ENCODE assay signal across 16 cellular contexts in genomic region chr7:16271990-16272665, GRCh38.
A peak's percentile ranks its signal among the peaks of the same experiment; 100 is the strongest.
DNase-seq lines count a peak whose midpoint lies in the region; ATAC-seq, FAIRE-seq and TF ChIP-seq lines count a peak whose summit lies in the region.
"Had no signal": no experiment of that assay in that cellular context is flagged by ENCODE, and none has a peak within 500 bp of the region (broad histone marks: within the 10 kb centered on the region; RNA-seq: fewer than 3 reads in every experiment).

No MANE protein-coding gene starts in this region.

- ATAC-seq in pancreas (no peak), HG03442 (IDR thresholded peaks at IDR 0.05; ENCODE audit: unreplicated experiment) (no peak)
- ATAC-seq: lower lobe of right lung had no signal

- H3K4me3 ChIP-seq in Loucy (ENCODE audit: low read length, poor library complexity, severe bottlenecking) = no peak overlapping the region
- H3K4me3 ChIP-seq in cardiac fibroblast (replicated peaks in 1 of 2; ENCODE audit: low read depth in 2 of 2, low read length in 2 of 2) = no peak overlapping the region
- H3K4me3 ChIP-seq in mesodermal cell (ENCODE audit: extremely low read depth, insufficient read depth, low read length, poor library complexity, severe bottlenecking) = no peak overlapping the region
- H3K4me3 ChIP-seq in pancreas = no peak overlapping the region
- H3K4me3 ChIP-seq: lower lobe of right lung, neural progenitor cell had no signal

- no peak for FAIRE-seq in pancreas (lab: Jason Lieb, UNC)

- TF ChIP-seq CTCF in Loucy (conservative IDR thresholded peaks at IDR 0.05; ENCODE audit: low read length) (no peak), cardiac fibroblast (IDR thresholded peaks at IDR 0.05; ENCODE audit: low read depth, low read length) (no peak), pancreas (IDR thresholded peaks at IDR 0.05) (no peak)

- peaks cover 47% of the 10 kb centered on the region for H3K4me1 ChIP-seq in Loucy (ENCODE audit: insufficient read depth, low read length, poor library complexity, severe bottlenecking)
- H3K4me1 ChIP-seq in mesodermal cell (ENCODE audit: control insufficient read depth, insufficient read depth, low read length, poor library complexity, severe bottlenecking) = peaks cover 13% of the 10 kb centered on the region
- no peaks in the 10 kb centered on the region for H3K4me1 ChIP-seq in pancreas
- H3K4me1 ChIP-seq: lower lobe of right lung, neural progenitor cell had no signal

- H4K20me1 ChIP-seq in Loucy (ENCODE audit: insufficient read depth, low read length, poor library complexity, severe bottlenecking) = no peaks in the 10 kb centered on the region

- H3K79me2 ChIP-seq in Loucy (ENCODE audit: insufficient read depth, low read length) = no peaks in the 10 kb centered on the region

- WGBS in mesodermal cell (ENCODE audit: insufficient coverage in 2 of 2), 2 experiments = 0% methylated on average over 1 of the region's 2 CpGs; no CpG with 5 or more reads in 1 of the 2 experiments
- 40 to 44% methylated on average over 2 of the region's 2 CpGs for WGBS in pancreas, 2 donors

- no peak overlapping the region for H3K9ac ChIP-seq in Loucy (ENCODE audit: low read depth, low read length, poor library complexity, severe bottlenecking)
- H3K9ac ChIP-seq: neural progenitor cell had no signal

- H3F3A ChIP-seq in Loucy (ENCODE audit: low read depth) = peaks cover 13% of the 10 kb centered on the region

- H3K27me3 ChIP-seq in Loucy (ENCODE audit: insufficient read depth, low read length, poor library complexity, severe bottlenecking) = no peaks in the 10 kb centered on the region
- no peaks in the 10 kb centered on the region for H3K27me3 ChIP-seq in pancreas
- H3K27me3 ChIP-seq: neural progenitor cell had no signal

- no peaks in the 10 kb centered on the region for H3K9me3 ChIP-seq in Loucy (ENCODE audit: insufficient read depth, low read depth, low read length)
- no peaks in the 10 kb centered on the region for H3K9me3 ChIP-seq in mesodermal cell (ENCODE audit: control insufficient read depth, low read length)
- no peaks in the 10 kb centered on the region for H3K9me3 ChIP-seq in pancreas
- H3K9me3 ChIP-seq: lower lobe of right lung had no signal

- H3K36me3 ChIP-seq in Loucy (ENCODE audit: insufficient read depth, low read length) = no peaks in the 10 kb centered on the region
- H3K36me3 ChIP-seq in mesodermal cell (ENCODE audit: control insufficient read depth, insufficient read depth, low read length) = no peaks in the 10 kb centered on the region
- H3K36me3 ChIP-seq in pancreas = no peaks in the 10 kb centered on the region
- H3K36me3 ChIP-seq: lower lobe of right lung, neural progenitor cell had no signal

- H3K9me2 ChIP-seq in Loucy (replicated peaks; ENCODE audit: low read depth, low read length) = no peaks in the 10 kb centered on the region

- H3K27ac ChIP-seq in mesodermal cell (ENCODE audit: low read depth, low read length, severe bottlenecking) (peak overlapping the region; percentile 76), pancreas (no peak overlapping the region)
- H3K27ac ChIP-seq: lower lobe of right lung, neural progenitor cell had no signal

- peak; percentile 15 for DNase-seq in EL
- peak; percentile 11 to 22 for DNase-seq in cardiac fibroblast (ENCODE audit: low read depth in 2 of 2)
- DNase-seq in NCI-H774 (lab: John Stamatoyannopoulos, UW) = no peak
- no peak for DNase-seq in activated CD8-positive, alpha-beta memory T cell treated with anti-CD3 and anti-CD28 coated beads for 24 hours
- DNase-seq in pancreas = no peak
- DNase-seq: activated CD4-positive, alpha-beta memory T cell treated with anti-CD3 and anti-CD28 coated beads for 36 hours; DMS153; lower lobe of right lung; MV-4-11; NCI-H2107; SIG-M5; trophoblast cell had no signal

- H3K4me2 ChIP-seq in Loucy (ENCODE audit: low read depth, low read length, poor library complexity, severe bottlenecking) = peak overlapping the region; percentile 12
- H3K4me2 ChIP-seq: neural progenitor cell had no signal

- H2AFZ ChIP-seq in Loucy (ENCODE audit: low read length) = peak overlapping the region; percentile 37; the same call in 1 of the 2 replicates
- H2AFZ ChIP-seq: neural progenitor cell had no signal

- intact Hi-C loops in pancreas (cut with DNase I) = no loop called here

Comparison
In these comparisons a context has a peak if more than half of its experiments do, and no peak if none do; other contexts are left out.
1. DNase-seq: peak in EL (single experiment) and cardiac fibroblast (2 of 2); none in NCI-H774 (single experiment), activated CD8-positive, alpha-beta memory T cell treated with anti-CD3 and anti-CD28 coated beads for 24 hours (single experiment) and pancreas (0 of 6).